Comparison of ENCODE assay signal across 7 cellular contexts in the genomic region with DNA sequence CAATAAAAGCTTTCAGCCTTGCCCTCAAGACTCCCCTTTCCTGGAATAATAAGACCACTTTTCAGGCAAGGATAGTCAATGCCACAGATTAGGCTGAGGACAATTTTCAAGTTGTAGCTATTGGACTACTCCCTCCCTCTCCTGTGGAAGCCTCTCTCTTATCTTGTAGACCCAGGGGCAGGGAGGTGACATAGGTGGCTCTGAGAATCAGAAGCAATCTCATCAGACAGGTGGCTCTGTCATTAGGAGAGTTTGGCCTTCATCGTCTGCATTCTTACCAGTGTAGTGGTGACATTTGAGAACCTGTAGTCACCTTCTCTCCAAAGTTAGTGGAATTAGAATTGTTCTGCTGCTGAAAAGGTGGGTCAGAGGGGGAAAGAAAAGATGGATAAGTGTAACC.
"Had no signal": no experiment of that assay in that cellular context is flagged by ENCODE, and none has a peak within 500 bp of the region (broad histone marks: within the 10 kb centered on the region; RNA-seq: fewer than 3 reads in every experiment).

No MANE protein-coding gene starts in this region.

- FAIRE-seq: G401.6, GM12878, GM12891, GM18507, GM19239 had no signal

- ATAC-seq: GM12878 had no signal

- H3K4me3 ChIP-seq: GM12878 had no signal

- DNase-seq: GDM1, GF-D8 had no signal
